In genomic region chr2:126503476-126503875, GRCh38 we compare ENCODE assay signal across 1 cellular context.
TF ChIP-seq lines count a peak whose summit lies in the region.

No MANE protein-coding gene starts in this region.

TF ChIP-seq in K562, 482 proteins besides CTCF, POLR2A, EP300 and RAD21:
- TF ChIP-seq GTF2B (IDR thresholded peaks at IDR 0.05; ENCODE audit: extremely low read depth, insufficient read length) (no peak), ARID1B (IDR thresholded peaks at IDR 0.05) (0 out of 2 replicates have a peak, but pooled peaks have one; percentile 44), ATF4 (CRISPR knock-in tag; IDR thresholded peaks at IDR 0.05) (no peak), TEAD2 (tag; IDR thresholded peaks at IDR 0.05) (no peak), HMG20A (CRISPR knock-in tag; conservative IDR thresholded peaks at IDR 0.05) (no peak), ZNF384 (IDR thresholded peaks at IDR 0.05; ENCODE audit: low read depth, low read length) (no peak), ZNF217 (CRISPR knock-in tag; IDR thresholded peaks at IDR 0.05) (no peak), ZNF586 (CRISPR knock-in tag; conservative IDR thresholded peaks at IDR 0.05) (no peak), TCF3 (CRISPR knock-in tag; IDR thresholded peaks at IDR 0.05) (peak; percentile 51), ZNF316 (IDR thresholded peaks at IDR 0.05) (no peak), TEAD4 (IDR thresholded peaks at IDR 0.05; ENCODE audit: low read length) (peak; percentile 71; the same call in 1 of the 2 replicates), TEAD4 (CRISPR knock-in tag; IDR thresholded peaks at IDR 0.05; ENCODE audit: borderline replicate concordance) (no peak), NR4A1 (CRISPR knock-in tag; IDR thresholded peaks at IDR 0.05) (no peak), NR4A1 (tag; IDR thresholded peaks at IDR 0.05) (no peak), ZNF140 (CRISPR knock-in tag; IDR thresholded peaks at IDR 0.05) (no peak), CBFA2T3 (IDR thresholded peaks at IDR 0.05) (peak; percentile 49; the same call in 1 of the 2 replicates), CBFA2T2 (conservative IDR thresholded peaks at IDR 0.05) (peak; percentile 29; the same call in 1 of the 2 replicates), SPI1 (IDR thresholded peaks at IDR 0.05; ENCODE audit: borderline replicate concordance, low read depth, low read length) (peak; percentile 75; the same call in 1 of the 2 replicates), HSF4 (CRISPR knock-in tag; IDR thresholded peaks at IDR 0.05; ENCODE audit: borderline replicate concordance) (no peak), CCNT2 (IDR thresholded peaks at IDR 0.05; ENCODE audit: borderline replicate concordance, extremely low read depth, insufficient read length, low read depth, low read length) (no peak), ZFP91 (CRISPR knock-in tag; IDR thresholded peaks at IDR 0.05) (no peak), SMAD2 (IDR thresholded peaks at IDR 0.05; ENCODE audit: low read depth, low read length) (no peak), SRF (CRISPR knock-in tag; IDR thresholded peaks at IDR 0.05) (no peak), MAFG (tag; conservative IDR thresholded peaks at IDR 0.05) (no peak), ZNF280B (CRISPR knock-in tag; IDR thresholded peaks at IDR 0.05) (no peak), EWSR1 (IDR thresholded peaks at IDR 0.05; ENCODE audit: borderline replicate concordance, low read depth, partially characterized antibody) (no peak), HDAC1 (IDR thresholded peaks at IDR 0.05) (no peak), SMAD4 (CRISPR knock-in tag; conservative IDR thresholded peaks at IDR 0.05) (no peak), IRF1 (CRISPR knock-in tag; IDR thresholded peaks at IDR 0.05; ENCODE audit: borderline replicate concordance) (no peak), SRSF3 (IDR thresholded peaks at IDR 0.05; ENCODE audit: insufficient read depth, low read length) (no peak), TAL1 (IDR thresholded peaks at IDR 0.05) (peak; percentile 55)
TF ChIP-seq in K562: peak in this region for 7.
